Comparison of ENCODE assay signal across 8 cellular contexts in the genomic region with DNA sequence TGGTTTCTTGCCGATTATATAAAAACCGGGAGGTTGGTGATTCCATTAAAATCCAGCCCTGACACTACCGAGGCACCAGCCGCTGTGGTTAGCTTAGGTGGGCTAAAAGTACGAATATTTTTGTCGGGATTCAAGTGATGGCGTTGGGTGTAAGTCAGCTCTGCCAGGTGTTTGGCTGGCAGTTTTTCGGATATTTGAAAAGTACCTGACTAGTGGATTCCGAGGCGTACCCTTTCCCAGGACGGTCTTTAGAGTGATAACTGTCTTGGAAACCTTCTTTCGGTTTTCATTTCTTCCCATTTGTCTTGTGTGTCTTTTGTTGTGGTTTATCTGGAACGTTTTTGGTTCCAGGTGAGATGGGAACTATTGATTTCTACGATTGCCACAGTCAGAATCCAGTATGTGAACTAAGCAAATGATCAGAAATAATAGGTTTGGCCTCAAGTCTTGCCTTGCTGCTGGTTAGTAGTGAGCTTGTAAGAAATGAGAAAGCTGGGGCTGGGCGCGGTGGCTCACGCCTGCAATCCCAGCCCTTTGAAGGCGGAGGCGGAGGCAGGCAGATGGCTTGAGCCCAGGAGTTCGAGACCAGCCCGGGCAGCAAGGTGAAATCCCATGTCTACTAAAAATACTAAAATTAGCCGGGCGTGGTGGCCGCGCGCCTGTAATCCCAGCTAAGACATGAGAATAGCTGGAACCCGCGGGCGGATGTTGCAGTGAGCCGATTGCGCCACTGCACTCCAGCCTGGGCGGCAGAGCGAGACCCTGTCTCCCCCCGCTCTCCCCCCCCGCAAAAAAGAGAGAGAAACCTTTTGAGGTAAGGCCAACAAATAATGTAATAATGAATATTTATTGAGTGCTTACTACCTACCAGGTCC. TPM values are rescaled to one million over a fixed set of nuclear protein-coding genes. Genes with fewer than 3 reads are reported as not detected.
DNase-seq lines count a peak whose midpoint lies in the region; ATAC-seq and TF ChIP-seq lines count a peak whose summit lies in the region.

No MANE protein-coding gene starts in this region.

- in situ Hi-C loops in GM13976 (cut with MboI; ENCODE audit: low sequenced_read_pairs, unreplicated experiment): no loop called here

- peak overlapping the region; percentile 99 for H3K4me3 Mint-ChIP-seq in nephron progenitor cell

- peaks cover 9 to 10% of the 10 kb centered on the region in 2 donors for H3K4me1 ChIP-seq in uterus

- H3K27ac ChIP-seq in uterus: peak overlapping the region; percentile 95 to 96

- H3K27me3 Mint-ChIP-seq in nephron progenitor cell (ENCODE audit: low read depth, poor library complexity): no peaks in the 10 kb centered on the region

- intact Hi-C loops in uterus (cut with DNase I; ENCODE audit: low total_unique reads): no loop called here

- TF ChIP-seq CTCF in GM13976 (IDR thresholded peaks at IDR 0.05; ENCODE audit: borderline replicate concordance, control extremely low read depth, extremely low read depth, insufficient read depth, missing control alignments): no peak
- no peak for TF ChIP-seq CTCF in nephron progenitor cell (IDR thresholded peaks at IDR 0.05)
- TF ChIP-seq CTCF in uterus (IDR thresholded peaks at IDR 0.05): peak in 1 of 4 experiments; percentile 10

- DNase-seq in GM13976 (ENCODE audit: low spot score) (peak; percentile 38), NCI-H2227 (lab: John Stamatoyannopoulos, UW; ENCODE audit: unreplicated experiment) (peak; percentile 22), fibroblast of the conjunctiva (ENCODE audit: low read depth) (peak; percentile 27), nephron progenitor cell (peak; percentile 17), uterus (peak; percentile 69 to 71), NCI-H2196 treated with DMSO at 0.1 percent for 48 hours (lab: John Stamatoyannopoulos, UW; ENCODE audit: unreplicated experiment) (no peak)
- peak; percentile 59 to 69 for DNase-seq in activated T-cell treated with anti-CD3 and anti-CD28 coated beads, Interleukin-2, amount 50 U/mL, for 48 hours

- H3K36me3 ChIP-seq in uterus: no peaks in the 10 kb centered on the region

- peak overlapping the region; percentile 69 to 74 for H3K4me3 ChIP-seq in uterus

- no peak for TF ChIP-seq POLR2A in uterus (IDR thresholded peaks at IDR 0.05)

- no peaks in the 10 kb centered on the region for H3K9me3 Mint-ChIP-seq in nephron progenitor cell

- ATAC-seq in GM19397 (IDR thresholded peaks at IDR 0.05; ENCODE audit: unreplicated experiment): no peak

- no peaks in the 10 kb centered on the region for H3K27me3 ChIP-seq in uterus

- no peaks in the 10 kb centered on the region for H3K9me3 ChIP-seq in uterus

- peak overlapping the region; percentile 10 for H3K27ac Mint-ChIP-seq in nephron progenitor cell

- H3K4me1 Mint-ChIP-seq in nephron progenitor cell: peaks cover 23% of the 10 kb centered on the region

- peaks cover 2% of the 10 kb centered on the region for H3K36me3 Mint-ChIP-seq in nephron progenitor cell (ENCODE audit: low read depth)

RNA-seq across cellular contexts. Expression of gene FYTTD1, which starts 1.4 kb away (rescaled TPM):
- 100 to 1,000 TPM in 1 of 4 donors, 10 to 100 TPM in 3; 22.5 to 100 (median 45.5) TPM for total RNA-seq in uterus

RNA-seq across cellular contexts. Expression of gene RUBCN, which starts 14.4 kb away (rescaled TPM):
- total RNA-seq in uterus: 10 to 100 TPM in 3 of 4 donors, 1 to 10 TPM in 1; 8.2 to 36.4 (median 13.9) TPM

RNA-seq across cellular contexts. Expression of gene LRCH3, which starts 40.0 kb away (rescaled TPM):
- total RNA-seq in uterus: 100 to 1,000 TPM in 2 of 4 donors, 10 to 100 TPM in 2; 73.5 to 108 (median 100) TPM
